In genomic region chr18:50749421-50749820, GRCh38 we compare ENCODE assay signal across 21 cellular contexts.
"Had no signal": no experiment of that assay in that cellular context is flagged by ENCODE, and none has a peak within 500 bp of the region (broad histone marks: within the 10 kb centered on the region; RNA-seq: fewer than 3 reads in every experiment).

No MANE protein-coding gene starts in this region.

- H2AFZ ChIP-seq: hepatocyte had no signal

- H3K4me3 Mint-ChIP-seq: activated B cell treated with CpG ODN at 0.5 μM for 24 hours; activated CD4-positive, alpha-beta T cell treated with anti-CD3 and anti-CD28 coated beads for 36 hours; activated naive CD4-positive, alpha-beta T cell treated with anti-CD3 and anti-CD28 coated beads, Interleukin-2, amount 50 U/mL, for 24 hours; activated T-helper 1 cell treated with anti-CD3 and anti-CD28 coated beads, Interleukin-12 subunit alpha, Interleukin-12 subunit beta, Interleukin-2, Interleukin-4 antibody, amounts not matched to agents 30 ng/mL and 10 ng/mL and 1 ng/mL, durations not matched to agents 14 hours and 24 hours and 36 hours; dendritic cell treated with granulocyte-macrophage colony-stimulating factor and Interleukin-4, amounts not matched to agents 40 ng/mL and 50 ng/mL, for 4 days; natural killer cell treated with Interleukin-12 subunit alpha and Interleukin-12 subunit beta and Interleukin-15 and Interleukin-18, amount 100 ng/mL, for 72 hours; stimulated activated naive B cell treated with anti-CD40 and anti-IgM and Interleukin-4, amounts not matched to agents 10 μg/mL and 1 μg/mL and 100 μg/mL, for 72 hours; T-helper 1 cell treated with Interleukin-12 subunit alpha and Interleukin-12 subunit beta and Interleukin-4 antibody, amounts not matched to agents 30 μg/mL and 1 μg/mL, for 36 hours had no signal

- H3K36me3 ChIP-seq: left ventricle myocardium inferior had no signal

- H3K4me1 ChIP-seq: foreskin keratinocyte, left ventricle myocardium inferior had no signal

- H3K9me3 ChIP-seq: body of pancreas, left ventricle myocardium inferior had no signal

- H3K36me3 Mint-ChIP-seq: activated naive CD4-positive, alpha-beta T cell treated with anti-CD3 and anti-CD28 coated beads, Interleukin-2, amount 50 U/mL, for 24 hours; natural killer cell treated with Interleukin-12 subunit alpha and Interleukin-12 subunit beta and Interleukin-15 and Interleukin-18, amount 100 ng/mL, for 72 hours; stimulated activated naive B cell treated with anti-CD40 and anti-IgM and Interleukin-4, amounts not matched to agents 10 μg/mL and 1 μg/mL and 100 μg/mL, for 72 hours had no signal

- H3K4me3 ChIP-seq: body of pancreas, hepatocyte, left ventricle myocardium inferior had no signal

- DNase-seq: activated B cell treated with CpG ODN at 0.5 μM for 24 hours; activated CD4-positive, alpha-beta T cell treated with anti-CD3 and anti-CD28 coated beads for 36 hours; activated CD4-positive, alpha-beta T cell treated with anti-CD3 and anti-CD28 coated beads, Interleukin-2, amount 50 U/mL, for 48 hours; activated gamma-delta T cell; anterior cingulate cortex; body of pancreas; caudate nucleus; effector CD8-positive, alpha-beta T cell; foreskin keratinocyte; left ventricle myocardium inferior; midbrain; stimulated activated CD4-positive, alpha-beta T cell treated with anti-CD3 and anti-CD28 coated beads, Interleukin-2, amount 100 ng/mL, for 48 hours; stimulated activated CD8-positive, alpha-beta memory T cell treated with anti-CD3 and anti-CD28 coated beads, Interleukin-4, amount 100 ng/mL, for 48 hours; stimulated activated naive B cell treated with anti-CD40 and anti-IgM and Interleukin-4, amounts not matched to agents 10 μg/mL and 1 μg/mL and 100 μg/mL, for 72 hours; T1000 had no signal

- H3K27ac Mint-ChIP-seq: activated B cell treated with CpG ODN at 0.5 μM for 24 hours; activated CD4-positive, alpha-beta T cell treated with anti-CD3 and anti-CD28 coated beads for 36 hours; activated naive CD4-positive, alpha-beta T cell treated with anti-CD3 and anti-CD28 coated beads, Interleukin-2, amount 50 U/mL, for 24 hours; activated T-helper 1 cell treated with anti-CD3 and anti-CD28 coated beads, Interleukin-12 subunit alpha, Interleukin-12 subunit beta, Interleukin-2, Interleukin-4 antibody, amounts not matched to agents 30 ng/mL and 10 ng/mL and 1 ng/mL, durations not matched to agents 14 hours and 24 hours and 36 hours; dendritic cell treated with granulocyte-macrophage colony-stimulating factor and Interleukin-4, amounts not matched to agents 40 ng/mL and 50 ng/mL, for 4 days; natural killer cell treated with Interleukin-12 subunit alpha and Interleukin-12 subunit beta and Interleukin-15 and Interleukin-18, amount 100 ng/mL, for 72 hours; stimulated activated naive B cell treated with anti-CD40 and anti-IgM and Interleukin-4, amounts not matched to agents 10 μg/mL and 1 μg/mL and 100 μg/mL, for 72 hours; T-helper 1 cell treated with Interleukin-12 subunit alpha and Interleukin-12 subunit beta and Interleukin-4 antibody, amounts not matched to agents 30 μg/mL and 1 μg/mL, for 36 hours had no signal

- H3K27me3 ChIP-seq: body of pancreas, hepatocyte had no signal

- H3K9me3 Mint-ChIP-seq: activated naive CD4-positive, alpha-beta T cell treated with anti-CD3 and anti-CD28 coated beads, Interleukin-2, amount 50 U/mL, for 24 hours; activated T-helper 1 cell treated with anti-CD3 and anti-CD28 coated beads, Interleukin-12 subunit alpha, Interleukin-12 subunit beta, Interleukin-2, Interleukin-4 antibody, amounts not matched to agents 30 ng/mL and 10 ng/mL and 1 ng/mL, durations not matched to agents 14 hours and 24 hours and 36 hours; dendritic cell treated with granulocyte-macrophage colony-stimulating factor and Interleukin-4, amounts not matched to agents 40 ng/mL and 50 ng/mL, for 4 days; natural killer cell treated with Interleukin-12 subunit alpha and Interleukin-12 subunit beta and Interleukin-15 and Interleukin-18, amount 100 ng/mL, for 72 hours; T-helper 1 cell treated with Interleukin-12 subunit alpha and Interleukin-12 subunit beta and Interleukin-4 antibody, amounts not matched to agents 30 μg/mL and 1 μg/mL, for 36 hours had no signal

- H3K27ac ChIP-seq: body of pancreas, foreskin keratinocyte, hepatocyte, left ventricle myocardium inferior had no signal

- ATAC-seq: activated CD4-positive, alpha-beta T cell treated with anti-CD3 and anti-CD28 coated beads for 36 hours; body of pancreas; foreskin keratinocyte; natural killer cell treated with Interleukin-12 subunit alpha and Interleukin-12 subunit beta and Interleukin-15 and Interleukin-18, amount 100 ng/mL, for 72 hours; stimulated activated naive B cell treated with anti-CD40 and anti-IgM and Interleukin-4, amounts not matched to agents 10 μg/mL and 1 μg/mL and 100 μg/mL, for 72 hours had no signal

- H3K4me1 Mint-ChIP-seq: activated B cell treated with CpG ODN at 0.5 μM for 24 hours; activated CD4-positive, alpha-beta T cell treated with anti-CD3 and anti-CD28 coated beads for 36 hours; activated naive CD4-positive, alpha-beta T cell treated with anti-CD3 and anti-CD28 coated beads, Interleukin-2, amount 50 U/mL, for 24 hours; stimulated activated naive B cell treated with anti-CD40 and anti-IgM and Interleukin-4, amounts not matched to agents 10 μg/mL and 1 μg/mL and 100 μg/mL, for 72 hours had no signal
